25 cellular contexts compared by ENCODE assay signal in the genomic region with DNA sequence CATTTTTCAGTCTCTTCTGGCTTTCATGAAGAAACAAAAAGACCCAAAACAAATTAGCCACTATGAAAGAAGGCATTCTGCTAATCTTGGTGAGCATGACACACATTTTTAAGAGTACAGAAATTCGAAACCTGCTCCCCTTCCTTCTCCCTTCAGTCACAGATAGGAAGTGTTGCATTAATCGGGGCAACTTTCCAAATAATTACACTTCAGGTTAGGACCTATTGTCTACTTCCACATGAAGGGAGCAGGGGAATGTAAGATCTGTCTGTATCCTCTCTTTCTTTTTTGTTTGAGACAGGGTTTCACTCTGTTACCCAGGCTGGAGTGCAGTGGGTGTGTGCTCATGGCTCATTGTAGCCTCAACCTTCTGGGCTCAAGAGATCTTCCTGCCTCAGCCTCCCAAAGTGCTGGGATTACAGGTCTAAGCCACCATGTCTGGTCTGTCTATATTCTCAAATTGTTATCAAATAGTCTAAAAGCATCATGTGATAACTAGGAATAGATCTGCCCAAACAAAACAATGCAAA. TPM values are rescaled to one million over a fixed set of nuclear protein-coding genes. Genes with fewer than 3 reads are reported as not detected.
DNase-seq lines count a peak whose midpoint lies in the region; ATAC-seq, FAIRE-seq and TF ChIP-seq lines count a peak whose summit lies in the region.
"Had no signal": no experiment of that assay in that cellular context is flagged by ENCODE, and none has a peak within 500 bp of the region (broad histone marks: within the 10 kb centered on the region; RNA-seq: fewer than 3 reads in every experiment).

No MANE protein-coding gene starts in this region.

- H3K4me1 Mint-ChIP-seq in MCF 10A (ENCODE audit: insufficient read depth, unreplicated experiment): no peaks in the 10 kb centered on the region
- no peaks in the 10 kb centered on the region for H3K4me1 Mint-ChIP-seq in activated naive CD4-positive, alpha-beta T cell treated with anti-CD3 and anti-CD28 coated beads, Interleukin-2, amount 10 ng/mL, durations not matched to agents 7 days and 5 days
- H3K4me1 Mint-ChIP-seq: activated CD4-positive, alpha-beta T cell treated with anti-CD3 and anti-CD28 coated beads, Interleukin-2, amount 10 ng/mL, durations not matched to agents 7 days and 5 days had no signal

- CTCF ChIA-PET in MCF 10A (lab: Yijun Ruan, JAX) (no interaction called here), mammary epithelial cell (lab: Charles Lee; ENCODE audit: low non-redundant PET) (no interaction called here)
- CTCF ChIA-PET in activated naive CD4-positive, alpha-beta T cell treated with anti-CD3 and anti-CD28 coated beads, Interleukin-2, amount 10 ng/mL, durations not matched to agents 7 days and 5 days (lab: Charles Lee): no interaction called here

- dilution Hi-C loops in mammary epithelial cell (cut with HindIII; ENCODE audit: low sequenced_read_pairs): no loop called here

- no peak for ATAC-seq in GM18873 (IDR thresholded peaks at IDR 0.05; ENCODE audit: low FRiP score, unreplicated experiment)
- ATAC-seq: A549; activated T-cell treated with anti-CD3 and anti-CD28 coated beads, Interleukin-2, amount 50 U/mL, for 4 hours; CD8-positive, alpha-beta T cell; heart left ventricle; Panc1; psoas muscle; stimulated activated naive CD8-positive, alpha-beta T cell treated with anti-CD3 and anti-CD28 coated beads, Interleukin-15, Interleukin-2, amounts not matched to agents 100 U/mL and 50 U/mL, for 24 hours had no signal

- no peak overlapping the region for H3K4me3 ChIP-seq in mammary epithelial cell (replicated peaks in 1 of 3; ENCODE audit: insufficient read depth in 1 of 3, low read depth in 2 of 3, low read length in 3 of 3)
- no peak overlapping the region for H3K4me3 ChIP-seq in fibroblast of pulmonary artery (replicated peaks; ENCODE audit: low read depth, low read length)
- no peak overlapping the region for H3K4me3 ChIP-seq in brain microvascular endothelial cell (ENCODE audit: low read depth, low read length)
- H3K4me3 ChIP-seq: A549, breast epithelium, heart left ventricle, psoas muscle, skin epidermis, testis had no signal

- no peak overlapping the region for H3K9ac ChIP-seq in mammary epithelial cell (ENCODE audit: insufficient read depth, low read length)

- no peaks in the 10 kb centered on the region for H3K36me3 Mint-ChIP-seq in MCF 10A (ENCODE audit: insufficient read depth, unreplicated experiment)
- no peaks in the 10 kb centered on the region for H3K36me3 Mint-ChIP-seq in activated naive CD4-positive, alpha-beta T cell treated with anti-CD3 and anti-CD28 coated beads, Interleukin-2, amount 10 ng/mL, durations not matched to agents 7 days and 5 days
- H3K36me3 Mint-ChIP-seq: CD8-positive, alpha-beta T cell had no signal

- in situ Hi-C loops in mammary epithelial cell (cut with MboI; ENCODE audit: low sequenced_read_pairs in 2 of 2) (no loop called here), brain microvascular endothelial cell (cut with HindIII; ENCODE audit: low pct_ligation_motif_present, low sequenced_read_pairs) (no loop called here)

- DNase-seq in MCF 10A (ENCODE audit: unreplicated experiment) (peak; percentile 47), mammary epithelial cell (no peak), NCI-H2196 (lab: John Stamatoyannopoulos, UW; ENCODE audit: unreplicated experiment) (peak; percentile 24), fibroblast of pulmonary artery (ENCODE audit: low read depth) (peak; percentile 19), urothelium cell line (ENCODE audit: low spot score) (no peak), brain microvascular endothelial cell (no peak)
- DNase-seq in activated naive CD4-positive, alpha-beta T cell treated with anti-CD3 and anti-CD28 coated beads, Interleukin-2, amount 10 ng/mL, durations not matched to agents 7 days and 5 days: no peak
- DNase-seq: activated CD4-positive, alpha-beta T cell treated with anti-CD3 and anti-CD28 coated beads, Interleukin-2, amount 10 ng/mL, durations not matched to agents 7 days and 5 days; activated T-cell treated with anti-CD3 and anti-CD28 coated beads, Interleukin-2, amount 50 U/mL, for 4 hours; CD8-positive, alpha-beta T cell; DMS153; effector CD4-positive, alpha-beta T cell; heart left ventricle; NCI-H1092 treated with DMSO at 0.1 percent for 48 hours; psoas muscle; stimulated activated naive CD8-positive, alpha-beta T cell treated with anti-CD3 and anti-CD28 coated beads, Interleukin-15, Interleukin-2, amounts not matched to agents 100 U/mL and 50 U/mL, for 24 hours; testis had no signal

- BruUV-seq in MCF 10A (replicated peaks; lab: Mats Ljungman, UMichigan) (no TSS peak), mammary epithelial cell (replicated peaks; lab: Mats Ljungman, UMichigan) (no TSS peak)

- H3K4me3 Mint-ChIP-seq in MCF 10A (ENCODE audit: unreplicated experiment): no peak overlapping the region
- no peak overlapping the region for H3K4me3 Mint-ChIP-seq in activated naive CD4-positive, alpha-beta T cell treated with anti-CD3 and anti-CD28 coated beads, Interleukin-2, amount 10 ng/mL, durations not matched to agents 7 days and 5 days
- H3K4me3 Mint-ChIP-seq: activated CD4-positive, alpha-beta T cell treated with anti-CD3 and anti-CD28 coated beads, Interleukin-2, amount 10 ng/mL, durations not matched to agents 7 days and 5 days; activated T-cell treated with anti-CD3 and anti-CD28 coated beads, Interleukin-2, amount 50 U/mL, for 4 hours; CD8-positive, alpha-beta T cell had no signal

- no peaks in the 10 kb centered on the region for H3K27me3 Mint-ChIP-seq in MCF 10A (ENCODE audit: insufficient read depth, unreplicated experiment)
- H3K27me3 Mint-ChIP-seq in activated naive CD4-positive, alpha-beta T cell treated with anti-CD3 and anti-CD28 coated beads, Interleukin-2, amount 10 ng/mL, durations not matched to agents 7 days and 5 days: no peaks in the 10 kb centered on the region
- H3K27me3 Mint-ChIP-seq: activated CD4-positive, alpha-beta T cell treated with anti-CD3 and anti-CD28 coated beads, Interleukin-2, amount 10 ng/mL, durations not matched to agents 7 days and 5 days had no signal

- H3K36me3 ChIP-seq in mammary epithelial cell (ENCODE audit: insufficient read depth, low read length) (no peaks in the 10 kb centered on the region), brain microvascular endothelial cell (replicated peaks) (no peaks in the 10 kb centered on the region)
- H3K36me3 ChIP-seq: breast epithelium, heart left ventricle had no signal

- H3K79me2 ChIP-seq in mammary epithelial cell (ENCODE audit: insufficient read depth, low read length): no peaks in the 10 kb centered on the region

- intact Hi-C loops in MCF 10A (cut with micrococcal nuclease) (no loop called here), mammary epithelial cell (cut with micrococcal nuclease) (no loop called here)

- TF ChIP-seq CTCF in MCF 10A (IDR thresholded peaks at IDR 0.05; ENCODE audit: unreplicated experiment): no peak
- no peak for TF ChIP-seq CTCF in mammary epithelial cell (conservative IDR thresholded peaks at IDR 0.05 in 1 of 2, IDR thresholded peaks at IDR 0.05 in 1 of 2; ENCODE audit: extremely low read depth in 1 of 2, insufficient read depth in 1 of 2, low read depth in 1 of 2, low read length in 2 of 2)
- no peak for TF ChIP-seq CTCF in fibroblast of pulmonary artery (IDR thresholded peaks at IDR 0.05; ENCODE audit: low read length, missing control alignments)
- no peak for TF ChIP-seq CTCF in brain microvascular endothelial cell (IDR thresholded peaks at IDR 0.05; ENCODE audit: low read depth, low read length, missing control alignments)

- no peak overlapping the region for H2AFZ ChIP-seq in mammary epithelial cell (ENCODE audit: low read depth, low read length)

- peaks cover 4% of the 10 kb centered on the region for H3K27me3 ChIP-seq in mammary epithelial cell (ENCODE audit: insufficient read depth, low read length)
- no peaks in the 10 kb centered on the region for H3K27me3 ChIP-seq in brain microvascular endothelial cell (replicated peaks)
- H3K27me3 ChIP-seq: breast epithelium, heart left ventricle, testis had no signal

- peak; percentile 72 for FAIRE-seq in urothelium cell line (lab: Jason Lieb, UNC)
- FAIRE-seq: A549, G401.6, H1 had no signal

- no peaks in the 10 kb centered on the region for H3K9me3 Mint-ChIP-seq in MCF 10A (ENCODE audit: unreplicated experiment)
- H3K9me3 Mint-ChIP-seq in activated naive CD4-positive, alpha-beta T cell treated with anti-CD3 and anti-CD28 coated beads, Interleukin-2, amount 10 ng/mL, durations not matched to agents 7 days and 5 days: no peaks in the 10 kb centered on the region
- H3K9me3 Mint-ChIP-seq: activated CD4-positive, alpha-beta T cell treated with anti-CD3 and anti-CD28 coated beads, Interleukin-2, amount 10 ng/mL, durations not matched to agents 7 days and 5 days; activated T-cell treated with anti-CD3 and anti-CD28 coated beads, Interleukin-2, amount 50 U/mL, for 4 hours; CD8-positive, alpha-beta T cell had no signal

- 0% methylated on average over 2 of the region's 2 CpGs for WGBS in mammary epithelial cell (ENCODE audit: low coverage, missing lambda C conversion rate)

- no peak overlapping the region for H3K27ac ChIP-seq in mammary epithelial cell (ENCODE audit: insufficient read depth, low read depth, low read length)
- H3K27ac ChIP-seq in brain microvascular endothelial cell: no peak overlapping the region
- H3K27ac ChIP-seq: A549, breast epithelium, epithelial cell of prostate, heart left ventricle, psoas muscle, skin epidermis, testis had no signal

- no peaks in the 10 kb centered on the region for H4K20me1 ChIP-seq in mammary epithelial cell (ENCODE audit: insufficient read depth, low read length)

- H3K4me1 ChIP-seq in mammary epithelial cell (ENCODE audit: insufficient read depth, low read length): no peaks in the 10 kb centered on the region
- H3K4me1 ChIP-seq: A549, breast epithelium, psoas muscle, testis had no signal

- POLR2A ChIA-PET in MCF 10A (lab: Yijun Ruan, JAX): interaction anchor here (0.6 to 0.7 kb wide), 2 partner anchors 24 to 415 kb away, joined by 3 read pairs; no protein-coding TSS in a partner anchor

- no peak overlapping the region for H3K27ac Mint-ChIP-seq in MCF 10A (ENCODE audit: low read depth, unreplicated experiment)
- no peak overlapping the region for H3K27ac Mint-ChIP-seq in activated naive CD4-positive, alpha-beta T cell treated with anti-CD3 and anti-CD28 coated beads, Interleukin-2, amount 10 ng/mL, durations not matched to agents 7 days and 5 days
- H3K27ac Mint-ChIP-seq: activated CD4-positive, alpha-beta T cell treated with anti-CD3 and anti-CD28 coated beads, Interleukin-2, amount 10 ng/mL, durations not matched to agents 7 days and 5 days; CD8-positive, alpha-beta T cell had no signal

- no peaks in the 10 kb centered on the region for H3K9me3 ChIP-seq in mammary epithelial cell (replicated peaks; ENCODE audit: insufficient read depth, low read length)
- H3K9me3 ChIP-seq: A549, breast epithelium, heart left ventricle, psoas muscle, testis had no signal

- H3K4me2 ChIP-seq in mammary epithelial cell (ENCODE audit: insufficient read depth, low read depth, low read length): no peak overlapping the region
- H3K4me2 ChIP-seq: A549 had no signal

RNA-seq across cellular contexts. Expression of a gene that starts 45.8 kb away (rescaled TPM):
- total RNA-seq in MCF 10A (2022) (0.19 and 0.39 TPM in 2 replicates), mammary epithelial cell (under 1 TPM in 1 of 2 donors, not detected in 1; 0.17 TPM)
- polyA plus RNA-seq in mammary epithelial cell: 0.05 TPM
- polyA minus RNA-seq in mammary epithelial cell: 0.16 TPM

Comparison
In these comparisons a context has a peak if more than half of its experiments do, and no peak if none do; other contexts are left out.
1. DNase-seq: peak in MCF 10A (single experiment), NCI-H2196 (single experiment) and fibroblast of pulmonary artery (single experiment); none in mammary epithelial cell (single experiment), urothelium cell line (single experiment), brain microvascular endothelial cell (single experiment) and activated naive CD4-positive, alpha-beta T cell treated with anti-CD3 and anti-CD28 coated beads, Interleukin-2, amount 10 ng/mL, durations not matched to agents 7 days and 5 days (single experiment).